ENCODE assay signal across 1 cellular context in the genomic region with DNA sequence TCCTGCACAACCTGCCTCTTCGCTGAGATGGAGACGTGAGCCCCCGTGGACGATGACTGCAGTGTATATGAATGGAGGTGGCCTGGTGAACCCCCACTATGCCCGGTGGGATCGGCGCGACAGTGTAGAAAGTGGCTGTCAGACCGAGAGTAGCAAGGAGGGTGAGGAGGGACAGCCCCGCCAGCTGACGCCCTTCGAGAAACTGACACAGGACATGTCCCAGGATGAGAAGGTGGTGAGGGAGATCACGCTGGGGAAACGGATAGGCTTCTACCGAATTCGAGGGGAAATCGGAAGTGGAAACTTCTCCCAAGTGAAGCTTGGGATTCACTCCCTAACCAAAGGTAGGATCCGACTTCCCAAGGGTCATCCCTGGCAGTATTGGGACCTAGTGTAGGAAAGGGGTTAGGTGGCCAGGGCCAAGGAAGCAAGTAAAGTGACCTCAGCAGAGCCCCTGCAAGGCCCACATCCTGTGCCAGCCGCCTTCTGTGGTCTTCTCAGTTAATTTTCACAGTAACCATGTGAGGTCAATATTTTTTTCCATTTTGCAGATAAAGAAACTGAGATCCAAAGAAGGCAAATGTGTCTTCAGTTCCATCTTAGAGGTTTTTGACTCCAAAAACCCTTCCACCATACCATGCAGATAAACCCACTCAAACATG.
TF ChIP-seq lines count a peak whose summit lies in the region.

No MANE protein-coding gene starts in this region.

TF ChIP-seq in K562, 482 proteins besides CTCF, POLR2A, EP300 and RAD21 (continued from another document):
- TF ChIP-seq, protein P1, sequence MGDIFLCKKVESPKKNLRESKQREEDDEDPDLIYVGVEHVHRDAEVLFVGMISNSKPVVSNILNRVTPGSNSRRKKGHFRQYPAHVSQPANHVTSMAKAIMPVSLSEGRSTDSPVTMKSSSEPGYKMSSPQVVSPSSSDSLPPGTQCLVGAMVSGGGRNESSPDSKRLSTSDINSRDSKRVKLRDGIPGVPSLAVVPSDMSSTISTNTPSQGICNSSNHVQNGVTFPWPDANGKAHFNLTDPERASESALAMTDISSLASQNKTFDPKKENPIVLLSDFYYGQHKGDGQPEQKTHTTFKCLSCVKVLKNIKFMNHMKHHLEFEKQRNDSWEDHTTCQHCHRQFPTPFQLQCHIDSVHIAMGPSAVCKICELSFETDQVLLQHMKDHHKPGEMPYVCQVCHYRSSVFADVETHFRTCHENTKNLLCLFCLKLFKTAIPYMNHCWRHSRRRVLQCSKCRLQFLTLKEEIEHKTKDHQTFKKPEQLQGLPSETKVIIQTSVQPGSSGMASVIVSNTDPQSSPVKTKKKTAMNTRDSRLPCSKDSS (IDR thresholded peaks at IDR 0.05; ENCODE audit: low read depth, partially characterized antibody) = no peak
- TF ChIP-seq JUNB (CRISPR knock-in tag; conservative IDR thresholded peaks at IDR 0.05) (no peak), RBM22 (IDR thresholded peaks at IDR 0.05; ENCODE audit: low read depth, low read length, poor library complexity, severe bottlenecking) (no peak), BCOR (IDR thresholded peaks at IDR 0.05) (no peak), NBN (IDR thresholded peaks at IDR 0.05; ENCODE audit: low read depth) (no peak)
